In the genomic region with DNA sequence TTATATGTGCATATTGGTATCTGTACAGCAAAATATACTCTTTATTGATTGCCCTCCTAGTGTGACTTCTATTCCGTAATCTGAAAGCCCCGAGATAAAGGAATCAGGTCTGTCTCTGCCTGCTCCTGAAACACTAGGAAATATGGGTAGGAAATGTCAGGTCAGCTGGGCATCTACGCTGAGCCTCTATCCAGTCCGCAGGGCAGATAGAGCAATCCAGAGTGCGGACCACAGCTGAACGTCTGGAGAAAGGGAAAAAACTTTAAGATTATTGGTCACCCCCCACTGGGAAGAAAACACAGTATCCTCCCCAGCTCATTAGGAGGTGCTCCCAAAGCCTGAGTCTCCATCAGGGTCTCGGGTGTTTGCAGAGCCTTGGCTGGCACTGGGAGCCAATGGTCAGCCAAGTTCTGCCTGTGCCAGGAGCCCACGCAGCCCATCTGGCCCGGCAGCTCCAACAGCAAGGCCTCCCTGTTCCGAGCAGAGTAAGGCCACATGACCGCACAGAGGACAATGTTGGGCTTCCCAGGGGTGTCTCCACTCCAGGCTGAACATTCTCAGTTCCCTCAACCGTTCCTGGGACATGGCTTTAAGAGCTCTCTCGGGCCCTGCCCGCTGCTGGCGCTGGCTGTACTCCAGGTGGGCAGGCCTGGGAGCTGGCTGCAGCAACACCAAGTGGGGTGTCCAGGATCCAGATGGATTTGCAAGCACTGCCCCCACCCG, we compare ENCODE assay signal across 1 cellular context.
TF ChIP-seq lines count a peak whose summit lies in the region.

No MANE protein-coding gene starts in this region.

TF ChIP-seq in GM23338, 12 proteins besides CTCF, POLR2A, EP300 and RAD21 (continued from another document):
- TF ChIP-seq, protein P1, sequence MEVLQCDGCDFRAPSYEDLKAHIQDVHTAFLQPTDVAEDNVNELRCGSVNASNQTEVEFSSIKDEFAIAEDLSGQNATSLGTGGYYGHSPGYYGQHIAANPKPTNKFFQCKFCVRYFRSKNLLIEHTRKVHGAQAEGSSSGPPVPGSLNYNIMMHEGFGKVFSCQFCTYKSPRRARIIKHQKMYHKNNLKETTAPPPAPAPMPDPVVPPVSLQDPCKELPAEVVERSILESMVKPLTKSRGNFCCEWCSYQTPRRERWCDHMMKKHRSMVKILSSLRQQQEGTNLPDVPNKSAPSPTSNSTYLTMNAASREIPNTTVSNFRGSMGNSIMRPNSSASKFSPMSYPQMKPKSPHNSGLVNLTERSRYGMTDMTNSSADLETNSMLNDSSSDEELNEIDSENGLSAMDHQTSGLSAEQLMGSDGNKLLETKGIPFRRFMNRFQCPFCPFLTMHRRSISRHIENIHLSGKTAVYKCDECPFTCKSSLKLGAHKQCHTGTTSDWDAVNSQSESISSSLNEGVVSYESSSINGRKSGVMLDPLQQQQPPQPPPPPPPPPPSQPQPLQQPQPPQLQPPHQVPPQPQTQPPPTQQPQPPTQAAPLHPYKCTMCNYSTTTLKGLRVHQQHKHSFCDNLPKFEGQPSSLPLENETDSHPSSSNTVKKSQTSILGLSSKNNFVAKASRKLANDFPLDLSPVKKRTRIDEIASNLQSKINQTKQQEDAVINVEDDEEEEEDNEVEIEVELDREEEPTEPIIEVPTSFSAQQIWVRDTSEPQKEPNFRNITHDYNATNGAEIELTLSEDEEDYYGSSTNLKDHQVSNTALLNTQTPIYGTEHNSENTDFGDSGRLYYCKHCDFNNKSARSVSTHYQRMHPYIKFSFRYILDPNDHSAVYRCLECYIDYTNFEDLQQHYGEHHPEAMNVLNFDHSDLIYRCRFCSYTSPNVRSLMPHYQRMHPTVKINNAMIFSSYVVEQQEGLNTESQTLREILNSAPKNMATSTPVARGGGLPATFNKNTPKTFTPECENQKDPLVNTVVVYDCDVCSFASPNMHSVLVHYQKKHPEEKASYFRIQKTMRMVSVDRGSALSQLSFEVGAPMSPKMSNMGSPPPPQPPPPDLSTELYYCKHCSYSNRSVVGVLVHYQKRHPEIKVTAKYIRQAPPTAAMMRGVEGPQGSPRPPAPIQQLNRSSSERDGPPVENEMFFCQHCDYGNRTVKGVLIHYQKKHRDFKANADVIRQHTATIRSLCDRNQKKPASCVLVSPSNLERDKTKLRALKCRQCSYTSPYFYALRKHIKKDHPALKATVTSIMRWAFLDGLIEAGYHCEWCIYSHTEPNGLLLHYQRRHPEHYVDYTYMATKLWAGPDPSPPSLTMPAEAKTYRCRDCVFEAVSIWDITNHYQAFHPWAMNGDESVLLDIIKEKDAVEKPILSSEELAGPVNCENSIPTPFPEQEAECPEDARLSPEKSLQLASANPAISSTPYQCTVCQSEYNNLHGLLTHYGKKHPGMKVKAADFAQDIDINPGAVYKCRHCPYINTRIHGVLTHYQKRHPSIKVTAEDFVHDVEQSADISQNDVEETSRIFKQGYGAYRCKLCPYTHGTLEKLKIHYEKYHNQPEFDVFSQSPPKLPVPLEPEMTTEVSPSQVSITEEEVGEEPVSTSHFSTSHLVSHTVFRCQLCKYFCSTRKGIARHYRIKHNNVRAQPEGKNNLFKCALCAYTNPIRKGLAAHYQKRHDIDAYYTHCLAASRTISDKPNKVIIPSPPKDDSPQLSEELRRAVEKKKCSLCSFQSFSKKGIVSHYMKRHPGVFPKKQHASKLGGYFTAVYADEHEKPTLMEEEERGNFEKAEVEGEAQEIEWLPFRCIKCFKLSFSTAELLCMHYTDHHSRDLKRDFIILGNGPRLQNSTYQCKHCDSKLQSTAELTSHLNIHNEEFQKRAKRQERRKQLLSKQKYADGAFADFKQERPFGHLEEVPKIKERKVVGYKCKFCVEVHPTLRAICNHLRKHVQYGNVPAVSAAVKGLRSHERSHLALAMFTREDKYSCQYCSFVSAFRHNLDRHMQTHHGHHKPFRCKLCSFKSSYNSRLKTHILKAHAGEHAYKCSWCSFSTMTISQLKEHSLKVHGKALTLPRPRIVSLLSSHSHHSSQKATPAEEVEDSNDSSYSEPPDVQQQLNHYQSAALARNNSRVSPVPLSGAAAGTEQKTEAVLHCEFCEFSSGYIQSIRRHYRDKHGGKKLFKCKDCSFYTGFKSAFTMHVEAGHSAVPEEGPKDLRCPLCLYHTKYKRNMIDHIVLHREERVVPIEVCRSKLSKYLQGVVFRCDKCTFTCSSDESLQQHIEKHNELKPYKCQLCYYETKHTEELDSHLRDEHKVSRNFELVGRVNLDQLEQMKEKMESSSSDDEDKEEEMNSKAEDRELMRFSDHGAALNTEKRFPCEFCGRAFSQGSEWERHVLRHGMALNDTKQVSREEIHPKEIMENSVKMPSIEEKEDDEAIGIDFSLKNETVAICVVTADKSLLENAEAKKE (CRISPR knock-in tag; IDR thresholded peaks at IDR 0.05) = no peak
- TF ChIP-seq JUNB (IDR thresholded peaks at IDR 0.05; ENCODE audit: unreplicated experiment) = no peak
- TF ChIP-seq CREB1 (CRISPR knock-in tag; IDR thresholded peaks at IDR 0.05; ENCODE audit: low read depth) = no peak
- TF ChIP-seq, protein P2, sequence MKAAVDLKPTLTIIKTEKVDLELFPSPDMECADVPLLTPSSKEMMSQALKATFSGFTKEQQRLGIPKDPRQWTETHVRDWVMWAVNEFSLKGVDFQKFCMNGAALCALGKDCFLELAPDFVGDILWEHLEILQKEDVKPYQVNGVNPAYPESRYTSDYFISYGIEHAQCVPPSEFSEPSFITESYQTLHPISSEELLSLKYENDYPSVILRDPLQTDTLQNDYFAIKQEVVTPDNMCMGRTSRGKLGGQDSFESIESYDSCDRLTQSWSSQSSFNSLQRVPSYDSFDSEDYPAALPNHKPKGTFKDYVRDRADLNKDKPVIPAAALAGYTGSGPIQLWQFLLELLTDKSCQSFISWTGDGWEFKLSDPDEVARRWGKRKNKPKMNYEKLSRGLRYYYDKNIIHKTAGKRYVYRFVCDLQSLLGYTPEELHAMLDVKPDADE (IDR thresholded peaks at IDR 0.05) = no peak
- TF ChIP-seq STAT1 (IDR thresholded peaks at IDR 0.05; ENCODE audit: unreplicated experiment) = no peak
- no peak for TF ChIP-seq POLR2AphosphoS5 (IDR thresholded peaks at IDR 0.05; ENCODE audit: low read depth)
- no peak for TF ChIP-seq NANOG (IDR thresholded peaks at IDR 0.05; ENCODE audit: borderline replicate concordance)
- no peak for TF ChIP-seq EZH2 (IDR thresholded peaks at IDR 0.05; ENCODE audit: low read depth, unreplicated experiment)
- no peak for TF ChIP-seq EZH2phosphoT487 (IDR thresholded peaks at IDR 0.05; ENCODE audit: unreplicated experiment)
- no peak for TF ChIP-seq ZNF331 (CRISPR knock-in tag; IDR thresholded peaks at IDR 0.05; ENCODE audit: low read depth)
